Comparison of ENCODE assay signal across 1 cellular context in the genomic region with DNA sequence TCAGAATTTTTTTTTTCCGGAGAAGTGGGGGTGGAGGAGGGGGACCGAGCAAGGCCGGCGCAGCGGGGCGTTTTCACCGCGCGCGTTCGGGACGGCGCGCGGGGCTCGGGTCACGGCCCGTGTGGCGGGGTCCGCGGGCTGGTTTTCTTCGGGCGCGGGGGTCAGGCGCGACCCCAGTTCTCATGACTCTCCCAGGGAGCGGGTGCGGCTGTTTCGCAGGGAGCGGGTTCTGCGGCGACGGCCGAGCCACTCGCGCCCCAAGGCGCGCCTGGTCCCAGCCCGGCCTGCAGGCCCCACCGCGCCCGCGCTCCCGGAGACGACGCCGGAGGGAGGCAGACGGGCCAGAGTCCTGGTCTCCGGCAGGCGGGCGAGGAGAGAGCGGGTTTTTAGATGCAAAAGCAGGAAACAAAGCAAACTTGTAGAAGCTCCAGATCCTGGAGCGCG.
TF ChIP-seq lines count a peak whose summit lies in the region.

No MANE protein-coding gene starts in this region.

TF ChIP-seq in HepG2, 621 proteins besides CTCF, POLR2A, EP300 and RAD21 (continued from another document and continues in another):
- TF ChIP-seq, protein P1, sequence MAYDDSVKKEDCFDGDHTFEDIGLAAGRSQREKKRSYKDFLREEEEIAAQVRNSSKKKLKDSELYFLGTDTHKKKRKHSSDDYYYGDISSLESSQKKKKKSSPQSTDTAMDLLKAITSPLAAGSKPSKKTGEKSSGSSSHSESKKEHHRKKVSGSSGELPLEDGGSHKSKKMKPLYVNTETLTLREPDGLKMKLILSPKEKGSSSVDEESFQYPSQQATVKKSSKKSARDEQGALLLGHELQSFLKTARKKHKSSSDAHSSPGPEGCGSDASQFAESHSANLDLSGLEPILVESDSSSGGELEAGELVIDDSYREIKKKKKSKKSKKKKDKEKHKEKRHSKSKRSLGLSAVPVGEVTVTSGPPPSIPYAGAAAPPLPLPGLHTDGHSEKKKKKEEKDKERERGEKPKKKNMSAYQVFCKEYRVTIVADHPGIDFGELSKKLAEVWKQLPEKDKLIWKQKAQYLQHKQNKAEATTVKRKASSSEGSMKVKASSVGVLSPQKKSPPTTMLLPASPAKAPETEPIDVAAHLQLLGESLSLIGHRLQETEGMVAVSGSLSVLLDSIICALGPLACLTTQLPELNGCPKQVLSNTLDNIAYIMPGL (CRISPR knock-in tag; IDR thresholded peaks at IDR 0.05; ENCODE audit: borderline replicate concordance in 1 of 2, low read depth in 1 of 2): peak in 1 of 2 experiments; percentile 3; a peak in 1 of 4 replicates
- TF ChIP-seq ATF1 (CRISPR knock-in tag; IDR thresholded peaks at IDR 0.05) (no peak), KLF13 (CRISPR knock-in tag; IDR thresholded peaks at IDR 0.05) (0 out of 2 replicates have a peak, but pooled peaks have one; percentile 6), GFI1 (CRISPR knock-in tag; IDR thresholded peaks at IDR 0.05; ENCODE audit: borderline replicate concordance) (no peak), EZH2 (conservative IDR thresholded peaks at IDR 0.05; ENCODE audit: low read depth, low read length) (0 out of 2 replicates have a peak, but pooled peaks have one; percentile 26), TP53 (CRISPR knock-in tag; conservative IDR thresholded peaks at IDR 0.05) (no peak), IRX3 (CRISPR knock-in tag; IDR thresholded peaks at IDR 0.05; ENCODE audit: borderline replicate concordance, low read depth) (no peak; the same call in 1 of the 2 replicates), LCORL (IDR thresholded peaks at IDR 0.05) (no peak), LCORL (CRISPR knock-in tag; IDR thresholded peaks at IDR 0.05) (0 out of 2 replicates have a peak, but pooled peaks have one; percentile 51), ZNF460 (CRISPR knock-in tag; IDR thresholded peaks at IDR 0.05; ENCODE audit: borderline replicate concordance) (no peak), ZNF407 (CRISPR knock-in tag; IDR thresholded peaks at IDR 0.05; ENCODE audit: not compliant biosample characterization) (peak; percentile 19), NKX3-1 (CRISPR knock-in tag; IDR thresholded peaks at IDR 0.05) (peak; percentile 25; the same call in 1 of the 2 replicates), RBFOX2 (IDR thresholded peaks at IDR 0.05; ENCODE audit: low read depth, low read length) (peak; percentile 80), ZNF580 (CRISPR knock-in tag; IDR thresholded peaks at IDR 0.05; ENCODE audit: borderline replicate concordance, low read depth) (0 out of 2 replicates have a peak, but pooled peaks have one; percentile 29), ZFX (CRISPR knock-in tag; IDR thresholded peaks at IDR 0.05; ENCODE audit: low read depth) (peak; percentile 73; the same call in 1 of the 2 replicates), PAXIP1 (CRISPR knock-in tag; conservative IDR thresholded peaks at IDR 0.05) (no peak), SCMH1 (CRISPR knock-in tag; IDR thresholded peaks at IDR 0.05; ENCODE audit: borderline replicate concordance) (no peak), CAMTA2 (CRISPR knock-in tag; IDR thresholded peaks at IDR 0.05; ENCODE audit: borderline replicate concordance) (no peak), ZNF552 (CRISPR knock-in tag; IDR thresholded peaks at IDR 0.05; ENCODE audit: borderline replicate concordance) (no peak)
- TF ChIP-seq, protein P2, sequence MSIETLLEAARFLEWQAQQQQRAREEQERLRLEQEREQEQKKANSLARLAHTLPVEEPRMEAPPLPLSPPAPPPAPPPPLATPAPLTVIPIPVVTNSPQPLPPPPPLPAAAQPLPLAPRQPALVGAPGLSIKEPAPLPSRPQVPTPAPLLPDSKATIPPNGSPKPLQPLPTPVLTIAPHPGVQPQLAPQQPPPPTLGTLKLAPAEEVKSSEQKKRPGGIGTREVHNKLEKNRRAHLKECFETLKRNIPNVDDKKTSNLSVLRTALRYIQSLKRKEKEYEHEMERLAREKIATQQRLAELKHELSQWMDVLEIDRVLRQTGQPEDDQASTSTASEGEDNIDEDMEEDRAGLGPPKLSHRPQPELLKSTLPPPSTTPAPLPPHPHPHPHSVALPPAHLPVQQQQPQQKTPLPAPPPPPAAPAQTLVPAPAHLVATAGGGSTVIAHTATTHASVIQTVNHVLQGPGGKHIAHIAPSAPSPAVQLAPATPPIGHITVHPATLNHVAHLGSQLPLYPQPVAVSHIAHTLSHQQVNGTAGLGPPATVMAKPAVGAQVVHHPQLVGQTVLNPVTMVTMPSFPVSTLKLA (IDR thresholded peaks at IDR 0.05): no peak
- TF ChIP-seq, protein P3, sequence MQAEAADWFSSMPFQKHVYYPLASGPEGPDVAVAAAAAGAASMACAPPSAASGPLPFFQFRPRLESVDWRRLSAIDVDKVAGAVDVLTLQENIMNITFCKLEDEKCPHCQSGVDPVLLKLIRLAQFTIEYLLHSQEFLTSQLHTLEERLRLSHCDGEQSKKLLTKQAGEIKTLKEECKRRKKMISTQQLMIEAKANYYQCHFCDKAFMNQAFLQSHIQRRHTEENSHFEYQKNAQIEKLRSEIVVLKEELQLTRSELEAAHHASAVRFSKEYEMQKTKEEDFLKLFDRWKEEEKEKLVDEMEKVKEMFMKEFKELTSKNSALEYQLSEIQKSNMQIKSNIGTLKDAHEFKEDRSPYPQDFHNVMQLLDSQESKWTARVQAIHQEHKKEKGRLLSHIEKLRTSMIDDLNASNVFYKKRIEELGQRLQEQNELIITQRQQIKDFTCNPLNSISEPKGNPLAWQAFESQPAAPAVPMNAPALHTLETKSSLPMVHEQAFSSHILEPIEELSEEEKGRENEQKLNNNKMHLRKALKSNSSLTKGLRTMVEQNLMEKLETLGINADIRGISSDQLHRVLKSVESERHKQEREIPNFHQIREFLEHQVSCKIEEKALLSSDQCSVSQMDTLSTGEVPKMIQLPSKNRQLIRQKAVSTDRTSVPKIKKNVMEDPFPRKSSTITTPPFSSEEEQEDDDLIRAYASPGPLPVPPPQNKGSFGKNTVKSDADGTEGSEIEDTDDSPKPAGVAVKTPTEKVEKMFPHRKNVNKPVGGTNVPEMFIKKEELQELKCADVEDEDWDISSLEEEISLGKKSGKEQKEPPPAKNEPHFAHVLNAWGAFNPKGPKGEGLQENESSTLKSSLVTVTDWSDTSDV (CRISPR knock-in tag; IDR thresholded peaks at IDR 0.05): no peak
- TF ChIP-seq, protein P4, sequence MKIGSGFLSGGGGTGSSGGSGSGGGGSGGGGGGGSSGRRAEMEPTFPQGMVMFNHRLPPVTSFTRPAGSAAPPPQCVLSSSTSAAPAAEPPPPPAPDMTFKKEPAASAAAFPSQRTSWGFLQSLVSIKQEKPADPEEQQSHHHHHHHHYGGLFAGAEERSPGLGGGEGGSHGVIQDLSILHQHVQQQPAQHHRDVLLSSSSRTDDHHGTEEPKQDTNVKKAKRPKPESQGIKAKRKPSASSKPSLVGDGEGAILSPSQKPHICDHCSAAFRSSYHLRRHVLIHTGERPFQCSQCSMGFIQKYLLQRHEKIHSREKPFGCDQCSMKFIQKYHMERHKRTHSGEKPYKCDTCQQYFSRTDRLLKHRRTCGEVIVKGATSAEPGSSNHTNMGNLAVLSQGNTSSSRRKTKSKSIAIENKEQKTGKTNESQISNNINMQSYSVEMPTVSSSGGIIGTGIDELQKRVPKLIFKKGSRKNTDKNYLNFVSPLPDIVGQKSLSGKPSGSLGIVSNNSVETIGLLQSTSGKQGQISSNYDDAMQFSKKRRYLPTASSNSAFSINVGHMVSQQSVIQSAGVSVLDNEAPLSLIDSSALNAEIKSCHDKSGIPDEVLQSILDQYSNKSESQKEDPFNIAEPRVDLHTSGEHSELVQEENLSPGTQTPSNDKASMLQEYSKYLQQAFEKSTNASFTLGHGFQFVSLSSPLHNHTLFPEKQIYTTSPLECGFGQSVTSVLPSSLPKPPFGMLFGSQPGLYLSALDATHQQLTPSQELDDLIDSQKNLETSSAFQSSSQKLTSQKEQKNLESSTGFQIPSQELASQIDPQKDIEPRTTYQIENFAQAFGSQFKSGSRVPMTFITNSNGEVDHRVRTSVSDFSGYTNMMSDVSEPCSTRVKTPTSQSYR (CRISPR knock-in tag; IDR thresholded peaks at IDR 0.05; ENCODE audit: borderline replicate concordance): no peak
- TF ChIP-seq, protein P5, sequence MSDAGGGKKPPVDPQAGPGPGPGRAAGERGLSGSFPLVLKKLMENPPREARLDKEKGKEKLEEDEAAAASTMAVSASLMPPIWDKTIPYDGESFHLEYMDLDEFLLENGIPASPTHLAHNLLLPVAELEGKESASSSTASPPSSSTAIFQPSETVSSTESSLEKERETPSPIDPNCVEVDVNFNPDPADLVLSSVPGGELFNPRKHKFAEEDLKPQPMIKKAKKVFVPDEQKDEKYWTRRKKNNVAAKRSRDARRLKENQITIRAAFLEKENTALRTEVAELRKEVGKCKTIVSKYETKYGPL (CRISPR knock-in tag; IDR thresholded peaks at IDR 0.05): 0 out of 2 replicates have a peak, but pooled peaks have one; percentile 37
- TF ChIP-seq, protein P6, sequence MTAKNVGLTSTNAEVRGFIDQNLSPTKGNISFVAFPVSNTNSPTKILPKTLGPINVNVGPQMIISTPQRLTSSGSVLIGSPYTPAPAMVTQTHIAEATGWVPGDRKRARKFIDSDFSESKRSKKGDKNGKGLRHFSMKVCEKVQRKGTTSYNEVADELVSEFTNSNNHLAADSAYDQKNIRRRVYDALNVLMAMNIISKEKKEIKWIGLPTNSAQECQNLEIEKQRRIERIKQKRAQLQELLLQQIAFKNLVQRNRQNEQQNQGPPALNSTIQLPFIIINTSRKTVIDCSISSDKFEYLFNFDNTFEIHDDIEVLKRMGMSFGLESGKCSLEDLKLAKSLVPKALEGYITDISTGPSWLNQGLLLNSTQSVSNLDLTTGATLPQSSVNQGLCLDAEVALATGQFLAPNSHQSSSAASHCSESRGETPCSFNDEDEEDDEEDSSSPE (CRISPR knock-in tag; IDR thresholded peaks at IDR 0.05): 0 out of 2 replicates have a peak, but pooled peaks have one; percentile 36
